Comparison of ENCODE assay signal across 8 cellular contexts in genomic region chr2:135916232-135916631, GRCh38. TPM values are rescaled to one million over a fixed set of nuclear protein-coding genes. Genes with fewer than 3 reads are reported as not detected.
A peak's percentile ranks its signal among the peaks of the same experiment; 100 is the strongest.
DNase-seq lines count a peak whose midpoint lies in the region; ATAC-seq, FAIRE-seq and TF ChIP-seq lines count a peak whose summit lies in the region.

No MANE protein-coding gene starts in this region.

- no peaks in the 10 kb centered on the region for H3K9me1 ChIP-seq in endothelial cell of umbilical vein (replicated peaks; ENCODE audit: control insufficient read depth, extremely low read depth, insufficient read depth, low read length)

- no peaks in the 10 kb centered on the region for H3K27me3 Mint-ChIP-seq in CD4-positive, alpha-beta T cell

- dilution Hi-C loops in endothelial cell of umbilical vein (cut with MboI; ENCODE audit: extremely low pct_ligation_motif_present, low sequenced_read_pairs) = no loop called here

- peak; percentile 72 for ATAC-seq in CD4-positive, alpha-beta T cell (ENCODE audit: poor library complexity)
- no peak for ATAC-seq in Panc1
- ATAC-seq in GM21717 (IDR thresholded peaks at IDR 0.05; ENCODE audit: unreplicated experiment) = no peak
- no peak for ATAC-seq in HG03159 (IDR thresholded peaks at IDR 0.05; ENCODE audit: unreplicated experiment)

- BruUV-seq in Panc1 (replicated peaks; lab: Mats Ljungman, UMichigan) (no TSS peak), endothelial cell of umbilical vein (replicated peaks; lab: Mats Ljungman, UMichigan) (no TSS peak)

- POLR2A ChIA-PET in CD4-positive, alpha-beta T cell (lab: Charles Lee) = interaction anchor here (1.2 kb wide), 1 partner anchor 468 kb away, joined by 4 read pairs; no protein-coding TSS in a partner anchor
- POLR2A ChIA-PET in Panc1 (lab: Charles Lee) (no interaction called here), endothelial cell of umbilical vein (lab: Charles Lee) (no interaction called here)

- 29 to 44% (median 42%) methylated on average over 3 of the region's 3 CpGs for WGBS in stomach, 5 donors

- H3K27ac Mint-ChIP-seq in CD4-positive, alpha-beta T cell = peak overlapping the region; percentile 16

- H3K27ac ChIP-seq in CD4-positive, alpha-beta T cell (ENCODE audit: low read depth, low read length) = no peak overlapping the region
- H3K27ac ChIP-seq in Panc1 (ENCODE audit: low read length) (no peak overlapping the region), endothelial cell of umbilical vein (ENCODE audit: insufficient read depth, low read depth, low read length) (no peak overlapping the region), parathyroid adenoma (no peak overlapping the region), stomach (no peak overlapping the region)

- FAIRE-seq in endothelial cell of umbilical vein (lab: Jason Lieb, UNC) = no peak

- peak; percentile 76 for TF ChIP-seq CTCF in CD4-positive, alpha-beta T cell (IDR thresholded peaks at IDR 0.05)
- TF ChIP-seq CTCF in HFF-Myc (IDR thresholded peaks at IDR 0.05; ENCODE audit: low read depth, low read length, missing control alignments) (peak; percentile 19), Panc1 (IDR thresholded peaks at IDR 0.05) (peak; percentile 58; the same call in 1 of the 2 replicates), endothelial cell of umbilical vein (IDR thresholded peaks at IDR 0.05; ENCODE audit: extremely low read depth in 1 of 2, insufficient read depth in 1 of 2, low read depth in 1 of 2, low read length in 2 of 2) (peak; percentile 7 to 26), parathyroid adenoma (IDR thresholded peaks at IDR 0.05) (peak; percentile 36), stomach (IDR thresholded peaks at IDR 0.05) (peak in 3 of 7 experiments; percentile 21 to 54 (median 35))

- no peak overlapping the region for H3K4me3 Mint-ChIP-seq in CD4-positive, alpha-beta T cell

- H3K79me2 ChIP-seq in endothelial cell of umbilical vein (ENCODE audit: control insufficient read depth, insufficient read depth, low read length) (no peaks in the 10 kb centered on the region), parathyroid adenoma (no peaks in the 10 kb centered on the region)

- CTCF ChIA-PET in CD4-positive, alpha-beta T cell (lab: Charles Lee) = interaction anchor here (1.4 kb wide), 1 partner anchor 468 kb away, joined by 6 read pairs; no protein-coding TSS in a partner anchor
- CTCF ChIA-PET in Panc1 (lab: Charles Lee) = no interaction called here
- CTCF ChIA-PET in endothelial cell of umbilical vein (lab: Charles Lee) = interaction anchor here (2.0 to 4.4 kb wide), 3 partner anchors 461 to 469 kb away, joined by 16 to 39 read pairs (median 19); no protein-coding TSS in a partner anchor

- TF ChIP-seq POLR2A in endothelial cell of umbilical vein (IDR thresholded peaks at IDR 0.05; ENCODE audit: low read depth, low read length) = no peak
- TF ChIP-seq POLR2A in stomach (IDR thresholded peaks at IDR 0.05) = no peak

- no peak overlapping the region for H2AFZ ChIP-seq in endothelial cell of umbilical vein (ENCODE audit: low read depth, low read length)
- H2AFZ ChIP-seq in parathyroid adenoma = no peak overlapping the region

- no peaks in the 10 kb centered on the region for H3K9me3 Mint-ChIP-seq in CD4-positive, alpha-beta T cell

- no peak for DNase-seq in CD4-positive, alpha-beta T cell
- DNase-seq in HFF-Myc (ENCODE audit: extremely low read depth, low read depth) = no peak
- DNase-seq in Panc1 (ENCODE audit: low read depth, low spot score) = peak; percentile 13
- peak; percentile 76 for DNase-seq in endothelial cell of umbilical vein (ENCODE audit: low read depth, low spot score)
- no peak for DNase-seq in stomach

- intact Hi-C loops in CD4-positive, alpha-beta T cell (cut with DNase I, micrococcal nuclease) = loop anchor here (1.0 to 10.0 kb wide), 5 partner anchors 196 to 749 kb away; no protein-coding TSS in a partner anchor
- intact Hi-C loops in Panc1 (cut with micrococcal nuclease; ENCODE audit: unreplicated experiment) (loop anchor here (10.0 kb wide), 1 partner anchor 199 kb away; the partner anchor contains the start of gene CXCR4), endothelial cell of umbilical vein (cut with micrococcal nuclease) (loop anchor here (1.0 to 5.0 kb wide), 5 partner anchors 96 to 468 kb away; partner anchors contain the start of gene CXCR4), stomach (cut with DNase I; ENCODE audit: low total_unique reads) (no loop called here)

- H3K36me3 Mint-ChIP-seq in CD4-positive, alpha-beta T cell (ENCODE audit: low read depth) = peaks cover 22% of the 10 kb centered on the region

- no peak overlapping the region for H3K4me3 ChIP-seq in HFF-Myc (replicated peaks; ENCODE audit: low read depth, low read length)
- no peak overlapping the region for H3K4me3 ChIP-seq in Panc1 (ENCODE audit: low read depth in 2 of 2, low read length in 2 of 2)
- H3K4me3 ChIP-seq in endothelial cell of umbilical vein (replicated peaks in 1 of 3; ENCODE audit: insufficient read depth in 1 of 3, low read depth in 1 of 3, low read length in 3 of 3) = no peak overlapping the region
- no peak overlapping the region for H3K4me3 ChIP-seq in parathyroid adenoma (ENCODE audit: low read depth, low read length)
- no peak overlapping the region for H3K4me3 ChIP-seq in stomach

- H3K4me1 Mint-ChIP-seq in CD4-positive, alpha-beta T cell (ENCODE audit: low read depth) = peaks cover 4% of the 10 kb centered on the region

- H3K4me2 ChIP-seq in endothelial cell of umbilical vein (ENCODE audit: insufficient read depth, low read length) = no peak overlapping the region
- no peak overlapping the region for H3K4me2 ChIP-seq in parathyroid adenoma (ENCODE audit: low read length)

- no peak for TF ChIP-seq EP300 in stomach (IDR thresholded peaks at IDR 0.05)

- no peak overlapping the region for H3K9ac ChIP-seq in endothelial cell of umbilical vein (replicated peaks; ENCODE audit: extremely low read depth, insufficient read depth, low read length)
- no peak overlapping the region for H3K9ac ChIP-seq in parathyroid adenoma

- H3K27me3 ChIP-seq in CD4-positive, alpha-beta T cell (ENCODE audit: control insufficient read depth, insufficient read depth, low read length) = no peaks in the 10 kb centered on the region
- H3K27me3 ChIP-seq in Panc1 (ENCODE audit: control insufficient read depth, insufficient read depth, low read length) (no peaks in the 10 kb centered on the region), endothelial cell of umbilical vein (ENCODE audit: control insufficient read depth in 2 of 2, insufficient read depth in 2 of 2, low read length in 2 of 2) (no peaks in the 10 kb centered on the region), parathyroid adenoma (ENCODE audit: control insufficient read depth, insufficient read depth, low read length) (no peaks in the 10 kb centered on the region), stomach (no peaks in the 10 kb centered on the region)

- no peaks in the 10 kb centered on the region for H3K4me1 ChIP-seq in Panc1 (ENCODE audit: control insufficient read depth, insufficient read depth, low read length)
- H3K4me1 ChIP-seq in endothelial cell of umbilical vein (ENCODE audit: control insufficient read depth, extremely low read depth, insufficient read depth, low read length) = no peaks in the 10 kb centered on the region
- no peaks in the 10 kb centered on the region for H3K4me1 ChIP-seq in parathyroid adenoma
- peaks cover 0 to 5% (median 0%) of the 10 kb centered on the region in 4 donors for H3K4me1 ChIP-seq in stomach

- H4K20me1 ChIP-seq in endothelial cell of umbilical vein (replicated peaks; ENCODE audit: control insufficient read depth, extremely low read depth, insufficient read depth, low read length) = no peaks in the 10 kb centered on the region

- H3K36me3 ChIP-seq in Panc1 (ENCODE audit: control insufficient read depth, insufficient read depth, low read length) = peaks cover 22% of the 10 kb centered on the region
- no peaks in the 10 kb centered on the region for H3K36me3 ChIP-seq in endothelial cell of umbilical vein (ENCODE audit: control insufficient read depth in 2 of 2, extremely low read depth in 1 of 2, insufficient read depth in 2 of 2, low read length in 2 of 2)
- no peaks in the 10 kb centered on the region for H3K36me3 ChIP-seq in parathyroid adenoma (ENCODE audit: control insufficient read depth, insufficient read depth, low read length)
- H3K36me3 ChIP-seq in stomach = peaks cover 3 to 56% (median 40%) of the 10 kb centered on the region in 4 donors

- no peaks in the 10 kb centered on the region for H3K9me3 ChIP-seq in CD4-positive, alpha-beta T cell (ENCODE audit: control insufficient read depth, low read length)
- H3K9me3 ChIP-seq in Panc1 (ENCODE audit: control insufficient read depth, insufficient read depth, low read depth, low read length) = no peaks in the 10 kb centered on the region
- H3K9me3 ChIP-seq in endothelial cell of umbilical vein (replicated peaks; ENCODE audit: control insufficient read depth, insufficient read depth, low read length) = no peaks in the 10 kb centered on the region
- no peaks in the 10 kb centered on the region for H3K9me3 ChIP-seq in parathyroid adenoma (ENCODE audit: control insufficient read depth, low read length)
- H3K9me3 ChIP-seq in stomach = no peaks in the 10 kb centered on the region

- in situ Hi-C loops in Panc1 (cut with HindIII; ENCODE audit: low pct_unique_long_range_greater_than_20kb, low sequenced_read_pairs) = no loop called here

TF ChIP-seq in endothelial cell of umbilical vein, 7 proteins besides CTCF, POLR2A, EP300 and RAD21:
- TF ChIP-seq EZH2 (IDR thresholded peaks at IDR 0.05; ENCODE audit: borderline replicate concordance, low read depth, low read length, severe bottlenecking) = no peak
- TF ChIP-seq POLR2AphosphoS5 (IDR thresholded peaks at IDR 0.05; ENCODE audit: insufficient read depth, low read depth, low read length) = no peak
- no peak for TF ChIP-seq MAX (IDR thresholded peaks at IDR 0.05; ENCODE audit: insufficient read depth, insufficient read length)

RNA-seq across cellular contexts. Expression of gene MCM6, which starts 40.0 kb away (rescaled TPM):
- 10 to 100 TPM; 31.5 to 34.4 TPM for total RNA-seq in CD4-positive, alpha-beta T cell
- total RNA-seq in Panc1 (2021; ENCODE audit: unreplicated experiment) = 54.3 TPM
- 31.8 TPM for polyA plus RNA-seq in Panc1 (2012; ENCODE audit: insufficient read length)
- total RNA-seq in endothelial cell of umbilical vein = 48.1 and 52.6 TPM in 2 replicates
- 15.1 and 20.6 TPM in 2 replicates for polyA plus RNA-seq in endothelial cell of umbilical vein
- 26.3 and 28.9 TPM in 2 replicates for polyA plus RNA-seq in endothelial cell of umbilical vein (2011; cell fraction: cytosol; rRNA removed)
- polyA plus RNA-seq in endothelial cell of umbilical vein (2011; cell fraction: nucleus; rRNA removed) = 21.8 and 30.3 TPM in 2 replicates
- polyA plus RNA-seq in endothelial cell of umbilical vein (2012) = 28.5 and 41.4 TPM in 2 replicates
- polyA minus RNA-seq in endothelial cell of umbilical vein = 40.8 and 41.8 TPM in 2 replicates
- 49.3 TPM for polyA minus RNA-seq in endothelial cell of umbilical vein (2011; cell fraction: cytosol; rRNA and poly(A)+ RNA removed)
- polyA minus RNA-seq in endothelial cell of umbilical vein (2011; cell fraction: nucleus; rRNA and poly(A)+ RNA removed) = 13.4 and 24.0 TPM in 2 replicates
- 10 to 100 TPM in 3 of 5 donors, 1 to 10 TPM in 2; 1.8 to 41.1 (median 14.6) TPM for total RNA-seq in stomach
- 1 to 10 TPM; 6.0 to 9.9 (median 7.2) TPM for polyA plus RNA-seq in stomach

Comparison
In these comparisons a context has a peak if more than half of its experiments do, and no peak if none do; other contexts are left out.
1. DNase-seq: peak in Panc1 (single experiment) and endothelial cell of umbilical vein (single experiment); none in CD4-positive, alpha-beta T cell (0 of 10), HFF-Myc (single experiment) and stomach (single experiment).